7 cellular contexts compared by ENCODE assay signal in genomic region chr6:84052204-84052882, GRCh38. TPM values are rescaled to one million over a fixed set of nuclear protein-coding genes. Genes with fewer than 3 reads are reported as not detected.
A peak's percentile ranks its signal among the peaks of the same experiment; 100 is the strongest.
DNase-seq lines count a peak whose midpoint lies in the region; ATAC-seq and TF ChIP-seq lines count a peak whose summit lies in the region.

No MANE protein-coding gene starts in this region.

- H3K4me3 ChIP-seq in RWPE2 (ENCODE audit: severe bottlenecking) (no peak overlapping the region), fibroblast of pulmonary artery (replicated peaks; ENCODE audit: low read depth, low read length) (no peak overlapping the region), parathyroid adenoma (ENCODE audit: low read depth, low read length) (no peak overlapping the region)

- H3K36me3 Mint-ChIP-seq in activated naive CD4-positive, alpha-beta T cell treated with anti-CD3 and anti-CD28 coated beads, Interleukin-2, amount 50 U/mL, for 72 hours, result no peaks in the 10 kb centered on the region

- no peaks in the 10 kb centered on the region for H3K9me3 ChIP-seq in RWPE2 (ENCODE audit: severe bottlenecking)
- no peaks in the 10 kb centered on the region for H3K9me3 ChIP-seq in parathyroid adenoma (ENCODE audit: control insufficient read depth, low read length)

- ATAC-seq in RWPE2 (ENCODE audit: low read depth), result peak; percentile 66; the same call in 2 of the 3 replicates
- no peak for ATAC-seq in activated naive CD4-positive, alpha-beta T cell treated with anti-CD3 and anti-CD28 coated beads, Interleukin-2, amount 50 U/mL, for 72 hours
- ATAC-seq in stimulated activated naive CD8-positive, alpha-beta T cell treated with anti-CD3 and anti-CD28 coated beads, Interleukin-15, Interleukin-2, amounts not matched to agents 100 U/mL and 50 U/mL, for 24 hours, result no peak

- no peaks in the 10 kb centered on the region for H3K9me3 Mint-ChIP-seq in activated naive CD4-positive, alpha-beta T cell treated with anti-CD3 and anti-CD28 coated beads, Interleukin-2, amount 50 U/mL, for 72 hours

- H3K4me1 ChIP-seq in RWPE2 (ENCODE audit: insufficient read depth, poor library complexity, severe bottlenecking) (no peaks in the 10 kb centered on the region), parathyroid adenoma (peaks cover 7% of the 10 kb centered on the region)

- TF ChIP-seq CTCF in RWPE2 (IDR thresholded peaks at IDR 0.05; ENCODE audit: poor library complexity, severe bottlenecking) (no peak), fibroblast of pulmonary artery (IDR thresholded peaks at IDR 0.05; ENCODE audit: low read length, missing control alignments) (no peak), parathyroid adenoma (IDR thresholded peaks at IDR 0.05) (no peak)

- DNase-seq in HuH-7.5 (ENCODE audit: low spot score) (peak; percentile 30), RWPE2 (ENCODE audit: low spot score) (no peak), fibroblast of pulmonary artery (ENCODE audit: low read depth) (peak; percentile 70)
- DNase-seq in activated naive CD4-positive, alpha-beta T cell treated with anti-CD3 and anti-CD28 coated beads, Interleukin-2, amount 50 U/mL, for 72 hours (ENCODE audit: low spot score in 2 of 2), result no peak
- no peak for DNase-seq in stimulated activated naive CD4-positive, alpha-beta T cell treated with Interleukin-2 at 50 U/mL for 16 hours (lab: John Stamatoyannopoulos, UW)
- no peak for DNase-seq in stimulated activated naive CD8-positive, alpha-beta T cell treated with anti-CD3 and anti-CD28 coated beads, Interleukin-15, Interleukin-2, amounts not matched to agents 100 U/mL and 50 U/mL, for 24 hours

- H3K4me2 ChIP-seq in parathyroid adenoma (ENCODE audit: low read length), result no peak overlapping the region

- H2AFZ ChIP-seq in parathyroid adenoma, result peak overlapping the region; percentile 66

- H3K36me3 ChIP-seq in RWPE2 (ENCODE audit: low read depth) (no peaks in the 10 kb centered on the region), parathyroid adenoma (ENCODE audit: control insufficient read depth, insufficient read depth, low read length) (no peaks in the 10 kb centered on the region)

- H3K27me3 ChIP-seq in RWPE2 (ENCODE audit: insufficient read depth, poor library complexity, severe bottlenecking) (no peaks in the 10 kb centered on the region), parathyroid adenoma (ENCODE audit: control insufficient read depth, insufficient read depth, low read length) (no peaks in the 10 kb centered on the region)

- H3K27ac Mint-ChIP-seq in activated naive CD4-positive, alpha-beta T cell treated with anti-CD3 and anti-CD28 coated beads, Interleukin-2, amount 50 U/mL, for 72 hours, result no peak overlapping the region

- no peak overlapping the region for H3K27ac ChIP-seq in RWPE2 (ENCODE audit: poor library complexity, severe bottlenecking)
- H3K27ac ChIP-seq in parathyroid adenoma, result no peak overlapping the region

- H3K9ac ChIP-seq in parathyroid adenoma, result no peak overlapping the region

- no peaks in the 10 kb centered on the region for H3K79me2 ChIP-seq in parathyroid adenoma

RNA-seq across cellular contexts. Expression of gene MRAP2, which starts 18.8 kb away (rescaled TPM):
- total RNA-seq in activated naive CD4-positive, alpha-beta T cell treated with anti-CD3 and anti-CD28 coated beads, Interleukin-2, amount 50 U/mL, for 72 hours, result not detected

Comparison
In these comparisons a context has a peak if more than half of its experiments do, and no peak if none do; other contexts are left out.
1. DNase-seq: peak in HuH-7.5 (single experiment) and fibroblast of pulmonary artery (single experiment); none in RWPE2 (single experiment), activated naive CD4-positive, alpha-beta T cell treated with anti-CD3 and anti-CD28 coated beads, Interleukin-2, amount 50 U/mL, for 72 hours (0 of 2), stimulated activated naive CD4-positive, alpha-beta T cell treated with Interleukin-2 at 50 U/mL for 16 hours (single experiment) and stimulated activated naive CD8-positive, alpha-beta T cell treated with anti-CD3 and anti-CD28 coated beads, Interleukin-15, Interleukin-2, amounts not matched to agents 100 U/mL and 50 U/mL, for 24 hours (single experiment).